10 cellular contexts compared by ENCODE assay signal in genomic region chr12:46910830-46911229, GRCh38.
"Had no signal": no experiment of that assay in that cellular context is flagged by ENCODE, and none has a peak within 500 bp of the region (broad histone marks: within the 10 kb centered on the region; RNA-seq: fewer than 3 reads in every experiment).

No MANE protein-coding gene starts in this region.

- H3K4me3 ChIP-seq: GM23248, GM23338, HAP-1 had no signal

- ATAC-seq: GM23338, HCT116 had no signal

- H3K4me1 ChIP-seq: HAP-1 had no signal

- H3K27ac ChIP-seq: GM23248 had no signal

- H3K36me3 ChIP-seq: HAP-1 had no signal

- FAIRE-seq: H1, H54 had no signal

- H2AFZ ChIP-seq: GM23248, GM23338 had no signal

- H3K9me3 ChIP-seq: HAP-1 had no signal

- H3K9ac ChIP-seq: GM23248 had no signal

- H3K4me2 ChIP-seq: GM23338 had no signal

- DNase-seq: GM23248, GOT3, H7, H9, HFFc6 had no signal
